Comparison of ENCODE assay signal across 11 cellular contexts in the genomic region with DNA sequence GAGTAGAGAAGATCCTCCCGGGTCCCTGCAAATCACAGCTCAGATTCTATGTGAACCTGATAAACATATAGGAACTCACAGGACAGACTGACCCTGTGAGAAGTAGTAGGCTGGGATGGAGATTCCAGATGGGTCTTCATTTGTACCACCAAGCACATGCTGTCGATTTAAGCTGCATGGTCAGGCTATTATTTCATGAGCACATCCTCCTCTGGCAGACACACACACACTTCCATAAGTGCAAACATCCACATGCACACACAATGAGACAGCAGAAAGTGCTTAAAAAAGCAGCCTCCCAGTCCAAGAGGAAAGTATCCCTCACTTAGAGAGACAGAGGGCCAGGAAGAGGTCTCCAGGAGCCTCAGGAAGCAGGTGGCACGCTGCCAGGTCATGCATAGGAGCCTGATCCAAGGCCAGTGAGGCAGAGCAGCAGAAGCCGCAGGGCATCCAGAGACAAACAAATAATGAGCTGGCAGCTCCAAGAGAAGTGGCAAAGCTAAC.
DNase-seq lines count a peak whose midpoint lies in the region; ATAC-seq and TF ChIP-seq lines count a peak whose summit lies in the region.
"Had no signal": no experiment of that assay in that cellular context is flagged by ENCODE, and none has a peak within 500 bp of the region (broad histone marks: within the 10 kb centered on the region; RNA-seq: fewer than 3 reads in every experiment).

No MANE protein-coding gene starts in this region.

- peak; percentile 94 for DNase-seq in Daoy (ENCODE audit: low read depth)
- DNase-seq in NCI-H187 treated with DMSO at 0.1 percent for 48 hours (lab: John Stamatoyannopoulos, UW): peak; percentile 72
- DNase-seq in astrocyte of the hippocampus (ENCODE audit: low read depth, low spot score): peak; percentile 75
- no peak for DNase-seq in left lung
- DNase-seq in GM10248 (ENCODE audit: extremely low spot score): no peak
- DNase-seq: activated CD8-positive, alpha-beta memory T cell treated with anti-CD3 and anti-CD28 coated beads, Interleukin-2, amount 50 U/mL, for 4 hours; NCI-H1048 had no signal

- H3K4me3 ChIP-seq in left lung: no peak overlapping the region

- peak; percentile 39 for ATAC-seq in left lung
- ATAC-seq in GM18520 (IDR thresholded peaks at IDR 0.05; ENCODE audit: unreplicated experiment): no peak
- no peak for ATAC-seq in GM21737 (IDR thresholded peaks at IDR 0.05; ENCODE audit: unreplicated experiment)
- no peak for ATAC-seq in HG03378 (IDR thresholded peaks at IDR 0.05; ENCODE audit: unreplicated experiment)

- no peak for TF ChIP-seq CTCF in left lung (IDR thresholded peaks at IDR 0.05)
- no peak for TF ChIP-seq CTCF in GM10248 (IDR thresholded peaks at IDR 0.05; ENCODE audit: control extremely low read depth, extremely low read depth, low read depth, missing control alignments)

- intact Hi-C loops in left lung (cut with DNase I): no loop called here

- H3K27me3 ChIP-seq in left lung: no peaks in the 10 kb centered on the region

- CTCF ChIA-PET in GM10248 (lab: Yijun Ruan, JAX): no interaction called here

- no peaks in the 10 kb centered on the region for H3K9me3 ChIP-seq in left lung
- H3K9me3 ChIP-seq: neutrophil had no signal

- H3K4me1 ChIP-seq in left lung: no peaks in the 10 kb centered on the region

- POLR2A ChIA-PET in GM10248 (lab: Yijun Ruan, JAX): no interaction called here

- no peaks in the 10 kb centered on the region for H3K36me3 ChIP-seq in left lung
- H3K36me3 ChIP-seq: neutrophil had no signal

- no peak overlapping the region for H3K27ac ChIP-seq in left lung
- H3K27ac ChIP-seq: neutrophil had no signal

Comparison
In these comparisons a context has a peak if more than half of its experiments do, and no peak if none do; other contexts are left out.
1. DNase-seq: peak in Daoy (single experiment), NCI-H187 treated with DMSO at 0.1 percent for 48 hours (single experiment) and astrocyte of the hippocampus (single experiment); none in left lung (0 of 2) and GM10248 (single experiment).